1 cellular context compared by ENCODE assay signal in genomic region chr21:17478156-17478555, GRCh38. TPM values are rescaled to one million over a fixed set of nuclear protein-coding genes. Genes with fewer than 3 reads are reported as not detected.
"Had no signal": no experiment of that assay in that cellular context is flagged by ENCODE, and none has a peak within 500 bp of the region (broad histone marks: within the 10 kb centered on the region; RNA-seq: fewer than 3 reads in every experiment).

No MANE protein-coding gene starts in this region.

RNA-seq across cellular contexts. Expression of gene CXADR, which starts 34.7 kb away (rescaled TPM):
- total RNA-seq: activated B cell treated with CpG ODN at 0.5 μM for 24 hours had no signal
